ENCODE assay signal across 23 cellular contexts in genomic region chr9:75907329-75907728, GRCh38. TPM values are rescaled to one million over a fixed set of nuclear protein-coding genes. Genes with fewer than 3 reads are reported as not detected.
DNase-seq lines count a peak whose midpoint lies in the region; ATAC-seq and TF ChIP-seq lines count a peak whose summit lies in the region.
"Had no signal": no experiment of that assay in that cellular context is flagged by ENCODE, and none has a peak within 500 bp of the region (broad histone marks: within the 10 kb centered on the region; RNA-seq: fewer than 3 reads in every experiment).

No MANE protein-coding gene starts in this region.

- H3K27ac ChIP-seq in VCaP, result peak overlapping the region; percentile 25; the same call in 1 of the 2 replicates
- H3K27ac ChIP-seq in fibroblast of lung (ENCODE audit: insufficient read depth, low read length), result no peak overlapping the region
- H3K27ac ChIP-seq: SJCRH30 had no signal

- H2AFZ ChIP-seq in fibroblast of lung (ENCODE audit: low read length), result no peak overlapping the region

- no peak overlapping the region for H3K4me3 ChIP-seq in fibroblast of lung (replicated peaks in 1 of 4; ENCODE audit: control extremely low read depth in 1 of 4, insufficient read depth in 1 of 4, low read depth in 3 of 4, low read length in 4 of 4)
- H3K4me3 ChIP-seq: SJCRH30, transverse colon had no signal

- peaks cover 2% of the 10 kb centered on the region for H3K4me1 ChIP-seq in fibroblast of lung (ENCODE audit: control insufficient read depth, extremely low read depth, insufficient read depth, low read length)

- TF ChIP-seq CTCF in VCaP (conservative IDR thresholded peaks at IDR 0.05) (no peak), fibroblast of lung (conservative IDR thresholded peaks at IDR 0.05 in 1 of 2, IDR thresholded peaks at IDR 0.05 in 1 of 2; ENCODE audit: low read depth in 1 of 2, low read length in 2 of 2) (no peak)

- H3K4me2 ChIP-seq in fibroblast of lung (ENCODE audit: extremely low read depth, insufficient read depth, low read length), result no peak overlapping the region

- no peaks in the 10 kb centered on the region for H3K79me2 ChIP-seq in fibroblast of lung (ENCODE audit: control insufficient read depth, insufficient read depth, low read length)

- no peaks in the 10 kb centered on the region for H3K9me3 ChIP-seq in fibroblast of lung (ENCODE audit: control insufficient read depth, insufficient read depth, low read depth, low read length)
- H3K9me3 ChIP-seq: SJCRH30, transverse colon had no signal

- DNase-seq in A172 (ENCODE audit: low spot score), result peak; percentile 39
- peak; percentile 62 to 72 for DNase-seq in fibroblast of lung (ENCODE audit: low read depth in 2 of 2)
- DNase-seq in mucosa of gallbladder (ENCODE audit: low spot score), result peak; percentile 38
- no peak for DNase-seq in activated CD4-positive, alpha-beta T cell treated with anti-CD3 and anti-CD28 coated beads, Interleukin-2, amount 50 U/mL, for 1 hour
- no peak for DNase-seq in amniotic stem cell (lab: John Stamatoyannopoulos, UW)
- DNase-seq: activated CD4-positive, alpha-beta memory T cell treated with anti-CD3 and anti-CD28 coated beads, Interleukin-2, amount 10 ng/mL, durations not matched to agents 7 days and 5 days; activated naive CD4-positive, alpha-beta T cell treated with anti-CD3 and anti-CD28 coated beads for 36 hours; C1 segment of cervical spinal cord; DMS 273 treated with DMSO at 0.1 percent for 48 hours; erythroblast; H7; Kasumi-1; NCI-H1105; NCI-H526 treated with DMSO at 0.1 percent for 48 hours; occipital lobe; SJCRH30; stimulated activated CD4-positive, alpha-beta T cell treated with anti-CD3 and anti-CD28 coated beads, Interleukin-2, amount 100 ng/mL, for 24 hours; stimulated activated naive CD4-positive, alpha-beta T cell treated with Interleukin-2 at 50 U/mL for 16 hours; transverse colon had no signal

- ATAC-seq in SK-N-SH treated with all-trans-retinoic acid at 6 μM for 48 hours (no peak), GM18909 (IDR thresholded peaks at IDR 0.05; ENCODE audit: poor library complexity, unreplicated experiment) (no peak)
- ATAC-seq: sciatic nerve had no signal

- H3K9ac ChIP-seq in fibroblast of lung (ENCODE audit: insufficient read depth, low read length), result no peak overlapping the region

- H3K36me3 ChIP-seq in fibroblast of lung (ENCODE audit: control insufficient read depth, insufficient read depth, low read length), result no peaks in the 10 kb centered on the region
- H3K36me3 ChIP-seq: SJCRH30, transverse colon had no signal

- no peaks in the 10 kb centered on the region for H4K20me1 ChIP-seq in fibroblast of lung (ENCODE audit: control insufficient read depth, extremely low read depth, insufficient read depth, low read length)

- H3K27me3 ChIP-seq in fibroblast of lung (ENCODE audit: control insufficient read depth, insufficient read depth, low read length), result no peaks in the 10 kb centered on the region
- H3K27me3 ChIP-seq: SJCRH30, transverse colon had no signal

TF ChIP-seq in SK-N-SH treated with all-trans-retinoic acid at 6 μM for 48 hours, 23 proteins besides CTCF, POLR2A, EP300 and RAD21:
- TF ChIP-seq ARNTL (CRISPR knock-in tag; IDR thresholded peaks at IDR 0.05; ENCODE audit: borderline replicate concordance, low read depth) (no peak), OSR1 (CRISPR knock-in tag; IDR thresholded peaks at IDR 0.05) (no peak), ZFP3 (CRISPR knock-in tag; IDR thresholded peaks at IDR 0.05) (no peak), TOX (CRISPR knock-in tag; IDR thresholded peaks at IDR 0.05; ENCODE audit: borderline replicate concordance) (no peak), ZNF70 (CRISPR knock-in tag; IDR thresholded peaks at IDR 0.05) (no peak), ZNF8 (CRISPR knock-in tag; IDR thresholded peaks at IDR 0.05) (no peak), RARB (CRISPR knock-in tag; IDR thresholded peaks at IDR 0.05) (no peak), TCF4 (CRISPR knock-in tag; IDR thresholded peaks at IDR 0.05; ENCODE audit: borderline replicate concordance) (no peak), ZNF565 (CRISPR knock-in tag; conservative IDR thresholded peaks at IDR 0.05; ENCODE audit: low read depth) (no peak)
- TF ChIP-seq, protein P1, sequence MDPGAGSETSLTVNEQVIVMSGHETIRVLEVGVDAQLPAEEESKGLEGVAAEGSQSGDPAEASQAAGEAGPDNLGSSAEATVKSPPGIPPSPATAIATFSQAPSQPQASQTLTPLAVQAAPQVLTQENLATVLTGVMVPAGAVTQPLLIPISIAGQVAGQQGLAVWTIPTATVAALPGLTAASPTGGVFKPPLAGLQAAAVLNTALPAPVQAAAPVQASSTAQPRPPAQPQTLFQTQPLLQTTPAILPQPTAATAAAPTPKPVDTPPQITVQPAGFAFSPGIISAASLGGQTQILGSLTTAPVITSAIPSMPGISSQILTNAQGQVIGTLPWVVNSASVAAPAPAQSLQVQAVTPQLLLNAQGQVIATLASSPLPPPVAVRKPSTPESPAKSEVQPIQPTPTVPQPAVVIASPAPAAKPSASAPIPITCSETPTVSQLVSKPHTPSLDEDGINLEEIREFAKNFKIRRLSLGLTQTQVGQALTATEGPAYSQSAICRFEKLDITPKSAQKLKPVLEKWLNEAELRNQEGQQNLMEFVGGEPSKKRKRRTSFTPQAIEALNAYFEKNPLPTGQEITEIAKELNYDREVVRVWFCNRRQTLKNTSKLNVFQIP (CRISPR knock-in tag; IDR thresholded peaks at IDR 0.05; ENCODE audit: borderline replicate concordance, low read depth), result no peak

RNA-seq across cellular contexts. Expression of gene PCSK5, which starts 16.9 kb away (rescaled TPM):
- total RNA-seq in A172 (2014; rRNA removed; shearing (Covaris generic)), result 0.48 and 0.55 TPM in 2 replicates
- total RNA-seq in fibroblast of lung (3.6 and 4.8 TPM in 2 replicates), mucosa of gallbladder (78.9 TPM)
- polyA plus RNA-seq in fibroblast of lung, result 2.5 and 3.1 TPM in 2 replicates
- 2.0 and 2.4 TPM in 2 replicates for polyA plus RNA-seq in fibroblast of lung (2012)
- 4.0 and 7.3 TPM in 2 replicates for polyA minus RNA-seq in fibroblast of lung (ENCODE audit: low replicate concordance)

Comparison
In these comparisons a context has a peak if more than half of its experiments do, and no peak if none do; other contexts are left out.
1. DNase-seq: peak in A172 (single experiment), fibroblast of lung (2 of 2) and mucosa of gallbladder (single experiment); none in activated CD4-positive, alpha-beta T cell treated with anti-CD3 and anti-CD28 coated beads, Interleukin-2, amount 50 U/mL, for 1 hour (single experiment) and amniotic stem cell (single experiment).
2. RNA of gene PCSK5, which starts 16.9 kb away (total RNA-seq): 78.9 TPM in mucosa of gallbladder (single experiment); 3.6 to 4.8 TPM in fibroblast of lung and 0.48 to 0.55 TPM in A172; every median in the first group is over 10 times any median in the second.